ENCODE assay signal across 8 cellular contexts in the genomic region with DNA sequence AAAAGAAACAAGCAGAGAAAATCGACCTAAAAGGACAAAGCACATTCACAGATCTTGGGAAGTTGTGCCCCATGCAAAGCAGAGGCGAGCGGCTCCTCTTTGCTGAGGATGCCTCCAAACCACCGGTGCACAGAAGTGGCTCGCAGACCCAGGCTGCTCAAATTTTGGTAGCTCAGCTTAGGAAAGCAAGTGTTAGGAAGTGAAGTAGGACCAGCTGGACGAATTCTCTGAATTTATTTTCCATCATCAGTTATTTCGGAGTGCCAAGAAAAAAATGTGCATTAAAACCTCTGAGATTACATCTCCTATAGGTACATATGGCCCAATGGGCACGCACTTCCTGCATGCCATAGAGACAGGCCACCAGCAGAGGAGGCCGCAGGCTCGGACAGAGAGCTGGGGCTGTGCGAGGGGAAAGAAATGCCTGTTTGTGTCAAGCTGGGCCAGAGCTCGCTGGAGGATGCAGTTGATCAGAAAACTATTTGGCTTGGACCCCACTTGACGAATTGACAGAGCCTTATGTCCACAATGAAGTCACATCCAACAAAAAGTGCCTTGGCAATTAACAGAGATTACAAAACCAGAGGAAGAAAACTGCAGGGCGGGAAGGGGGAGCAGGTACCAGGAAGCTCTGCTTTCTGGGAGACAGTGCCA.
DNase-seq lines count a peak whose midpoint lies in the region; FAIRE-seq and TF ChIP-seq lines count a peak whose summit lies in the region.

No MANE protein-coding gene starts in this region.

- H3K27me3 ChIP-seq in BJ (ENCODE audit: control insufficient read depth, insufficient read depth, low read length) = no peaks in the 10 kb centered on the region
- H3K27me3 ChIP-seq in neural cell (ENCODE audit: insufficient read depth, low read depth, low read length) = no peaks in the 10 kb centered on the region
- no peaks in the 10 kb centered on the region for H3K27me3 ChIP-seq in transverse colon

- H3F3A ChIP-seq in neural cell (ENCODE audit: insufficient read depth, low read length, poor library complexity, severe bottlenecking) = no peaks in the 10 kb centered on the region

- H3K9me3 ChIP-seq in neural cell (ENCODE audit: low read length) (no peaks in the 10 kb centered on the region), transverse colon (no peaks in the 10 kb centered on the region)

- no peaks in the 10 kb centered on the region for H4K20me1 ChIP-seq in neural cell (ENCODE audit: insufficient read depth)

- H3K36me3 ChIP-seq in BJ (ENCODE audit: control insufficient read depth, insufficient read depth, low read length) = no peaks in the 10 kb centered on the region
- no peaks in the 10 kb centered on the region for H3K36me3 ChIP-seq in neural cell (ENCODE audit: insufficient read depth, low read length)
- no peaks in the 10 kb centered on the region for H3K36me3 ChIP-seq in transverse colon

- H3K4me1 ChIP-seq in transverse colon = peaks cover 0 to 3% (median 1%) of the 10 kb centered on the region in 4 donors

- 13 to 68% methylated on average over 4 to 14 of the region's 14 CpGs for WGBS in transverse colon (ENCODE audit: low coverage in 1 of 2), 2 donors

- no peak for TF ChIP-seq POLR2A in transverse colon (IDR thresholded peaks at IDR 0.05)

- H3K4me3 ChIP-seq in BJ (ENCODE audit: low read depth, low read length) (no peak overlapping the region), fibroblast of the aortic adventitia (ENCODE audit: low read depth, low read length) (no peak overlapping the region), neural cell (ENCODE audit: low read length) (no peak overlapping the region), transverse colon (no peak overlapping the region)

- no peak overlapping the region for H2AFZ ChIP-seq in neural cell (ENCODE audit: low read depth, low read length)

- POLR2A ChIA-PET in BJ (lab: Charles Lee) = interaction anchor here (0.6 kb wide), 1 partner anchor 53 kb away, joined by 4 read pairs; no protein-coding TSS in a partner anchor

- in situ Hi-C loops in transverse colon (cut with MboI; ENCODE audit: low pct_ligation_motif_present in 1 of 4, low pct_unique_long_range_greater_than_20kb in 1 of 4, low sequenced_read_pairs in 3 of 4) = loop anchor here in 1 of 4 donors (25.0 kb wide), 1 partner anchor 735 kb away; no protein-coding TSS in a partner anchor

- no peak overlapping the region for H3K4me2 ChIP-seq in neural cell (ENCODE audit: low read length)

- no peak overlapping the region for H3K27ac ChIP-seq in neural cell (ENCODE audit: low read length)
- peak overlapping the region in 1 of 4 donors; percentile 46 for H3K27ac ChIP-seq in transverse colon

- DNase-seq in BJ (ENCODE audit: low read depth) (no peak), GM19239 (ENCODE audit: insufficient read length, low spot score) (peak; percentile 35), NCI-H2196 (lab: John Stamatoyannopoulos, UW; ENCODE audit: unreplicated experiment) (peak; percentile 48), fibroblast of the aortic adventitia (ENCODE audit: low read depth) (peak; percentile 89), transverse colon (peak; percentile 24), SKM-1 (lab: John Stamatoyannopoulos, UW; ENCODE audit: unreplicated experiment) (no peak)
- DNase-seq in activated CD8-positive, alpha-beta memory T cell treated with anti-CD3 and anti-CD28 coated beads, Interleukin-2, amount 50 U/mL, for 48 hours = peak; percentile 78

- intact Hi-C loops in transverse colon (cut with DNase I; ENCODE audit: low total_unique reads) = no loop called here

- FAIRE-seq in GM19239 (lab: Jason Lieb, UNC) = peak; percentile 65

- H3K9me2 ChIP-seq in neural cell (ENCODE audit: insufficient read depth, low read length) = no peaks in the 10 kb centered on the region

- H3K79me2 ChIP-seq in neural cell (replicated peaks; ENCODE audit: insufficient read depth, low read length) = no peaks in the 10 kb centered on the region

- H3K9ac ChIP-seq in neural cell (ENCODE audit: low read length) = no peak overlapping the region

- peak; percentile 89 for TF ChIP-seq CTCF in BJ (IDR thresholded peaks at IDR 0.05; ENCODE audit: insufficient read depth, low read depth, low read length)
- peak; percentile 99 for TF ChIP-seq CTCF in fibroblast of the aortic adventitia (IDR thresholded peaks at IDR 0.05; ENCODE audit: insufficient read depth, low read length)
- TF ChIP-seq CTCF in neural cell (IDR thresholded peaks at IDR 0.05; ENCODE audit: poor library complexity, severe bottlenecking) = peak; percentile 72
- TF ChIP-seq CTCF in transverse colon (IDR thresholded peaks at IDR 0.05) = peak in 4 of 5 experiments; percentile 33 to 95 (median 64)

- TF ChIP-seq EP300 in neural cell (conservative IDR thresholded peaks at IDR 0.05; ENCODE audit: poor library complexity, severe bottlenecking) (no peak), transverse colon (IDR thresholded peaks at IDR 0.05; ENCODE audit: low read depth) (no peak)

- peak; percentile 76 for TF ChIP-seq RAD21 in neural cell (conservative IDR thresholded peaks at IDR 0.05)

- CTCF ChIA-PET in BJ (lab: Yijun Ruan, JAX) = interaction anchor here (0.6 to 2.0 kb wide), 24 partner anchors 13 to 1198 kb away, joined by 3 to 13 read pairs (median 3); no protein-coding TSS in a partner anchor

TF ChIP-seq in neural cell, 6 proteins besides CTCF, POLR2A, EP300 and RAD21:
- no peak for TF ChIP-seq POLR2AphosphoS5 (IDR thresholded peaks at IDR 0.05)
- peak; percentile 75 for TF ChIP-seq SMC3 (conservative IDR thresholded peaks at IDR 0.05; ENCODE audit: poor library complexity)
- TF ChIP-seq, protein P1, sequence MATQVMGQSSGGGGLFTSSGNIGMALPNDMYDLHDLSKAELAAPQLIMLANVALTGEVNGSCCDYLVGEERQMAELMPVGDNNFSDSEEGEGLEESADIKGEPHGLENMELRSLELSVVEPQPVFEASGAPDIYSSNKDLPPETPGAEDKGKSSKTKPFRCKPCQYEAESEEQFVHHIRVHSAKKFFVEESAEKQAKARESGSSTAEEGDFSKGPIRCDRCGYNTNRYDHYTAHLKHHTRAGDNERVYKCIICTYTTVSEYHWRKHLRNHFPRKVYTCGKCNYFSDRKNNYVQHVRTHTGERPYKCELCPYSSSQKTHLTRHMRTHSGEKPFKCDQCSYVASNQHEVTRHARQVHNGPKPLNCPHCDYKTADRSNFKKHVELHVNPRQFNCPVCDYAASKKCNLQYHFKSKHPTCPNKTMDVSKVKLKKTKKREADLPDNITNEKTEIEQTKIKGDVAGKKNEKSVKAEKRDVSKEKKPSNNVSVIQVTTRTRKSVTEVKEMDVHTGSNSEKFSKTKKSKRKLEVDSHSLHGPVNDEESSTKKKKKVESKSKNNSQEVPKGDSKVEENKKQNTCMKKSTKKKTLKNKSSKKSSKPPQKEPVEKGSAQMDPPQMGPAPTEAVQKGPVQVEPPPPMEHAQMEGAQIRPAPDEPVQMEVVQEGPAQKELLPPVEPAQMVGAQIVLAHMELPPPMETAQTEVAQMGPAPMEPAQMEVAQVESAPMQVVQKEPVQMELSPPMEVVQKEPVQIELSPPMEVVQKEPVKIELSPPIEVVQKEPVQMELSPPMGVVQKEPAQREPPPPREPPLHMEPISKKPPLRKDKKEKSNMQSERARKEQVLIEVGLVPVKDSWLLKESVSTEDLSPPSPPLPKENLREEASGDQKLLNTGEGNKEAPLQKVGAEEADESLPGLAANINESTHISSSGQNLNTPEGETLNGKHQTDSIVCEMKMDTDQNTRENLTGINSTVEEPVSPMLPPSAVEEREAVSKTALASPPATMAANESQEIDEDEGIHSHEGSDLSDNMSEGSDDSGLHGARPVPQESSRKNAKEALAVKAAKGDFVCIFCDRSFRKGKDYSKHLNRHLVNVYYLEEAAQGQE (IDR thresholded peaks at IDR 0.05; ENCODE audit: borderline replicate concordance) = no peak

Comparison
In these comparisons a context has a peak if more than half of its experiments do, and no peak if none do; other contexts are left out.
1. DNase-seq: peak in GM19239 (single experiment), NCI-H2196 (single experiment), activated CD8-positive, alpha-beta memory T cell treated with anti-CD3 and anti-CD28 coated beads, Interleukin-2, amount 50 U/mL, for 48 hours (single experiment), fibroblast of the aortic adventitia (single experiment) and transverse colon (single experiment); none in BJ (single experiment) and SKM-1 (single experiment).
2. Peak in every context shown above with its lines, with median percentiles within 50 percentile points of each other: CTCF ChIP-seq.